In the genomic region with DNA sequence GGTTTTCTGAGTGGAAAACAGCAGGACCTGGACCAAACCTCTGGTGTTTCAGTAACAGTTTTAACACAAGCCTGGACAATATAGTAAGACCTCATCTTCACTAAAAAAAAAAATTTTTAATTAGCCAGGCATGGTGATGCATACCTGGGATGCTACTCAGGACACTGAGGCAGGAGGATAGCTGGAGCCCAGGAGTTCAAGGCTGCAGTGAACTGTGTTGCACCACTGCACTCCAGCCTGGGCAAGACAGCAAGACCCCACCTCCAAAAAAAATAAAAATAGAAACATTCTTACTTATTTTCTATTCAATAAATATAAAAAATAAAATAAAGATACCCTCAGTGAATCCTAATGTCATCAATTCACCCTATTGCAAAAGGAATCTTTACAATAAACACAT, we compare ENCODE assay signal across 23 cellular contexts. TPM values are rescaled to one million over a fixed set of nuclear protein-coding genes. Genes with fewer than 3 reads are reported as not detected.
DNase-seq lines count a peak whose midpoint lies in the region; ATAC-seq, FAIRE-seq and TF ChIP-seq lines count a peak whose summit lies in the region.
"Had no signal": no experiment of that assay in that cellular context is flagged by ENCODE, and none has a peak within 500 bp of the region (broad histone marks: within the 10 kb centered on the region; RNA-seq: fewer than 3 reads in every experiment).

No MANE protein-coding gene starts in this region.

- DNase-seq in HepG2 (ENCODE audit: low spot score) = no peak
- DNase-seq in right lobe of liver = no peak
- DNase-seq in Karpas-422 = peak; percentile 17
- DNase-seq in NCI-H748 treated with DMSO at 0.1 percent for 48 hours (lab: John Stamatoyannopoulos, UW) = no peak
- DNase-seq: AML-193; CD4-positive, alpha-beta T cell; CD8-positive, alpha-beta memory T cell; COR-L47; DMS 273 treated with DMSO at 0.1 percent for 48 hours; DMS153; DMS53; DMS79; DND-41; EL; GDM1 had no signal

- no peak overlapping the region for H2AFZ ChIP-seq in HepG2 (ENCODE audit: low read length)
- H2AFZ ChIP-seq in Karpas-422 (ENCODE audit: low read length) = no peak overlapping the region

- H3K27ac ChIP-seq in HepG2 (ENCODE audit: extremely low read length, insufficient read depth, low read length) = no peak overlapping the region
- H3K27ac ChIP-seq in right lobe of liver = no peak overlapping the region
- H3K27ac ChIP-seq in Karpas-422 (ENCODE audit: low read length) = no peak overlapping the region
- H3K27ac ChIP-seq: 22Rv1; A549; BLaER1 treated with 17β-estradiol and CSF1 and Interleukin-3, amounts not matched to agents 10 nM and 100 nM; C4-2B had no signal

- TF ChIP-seq CTCF in HepG2 (CRISPR knock-in tag; IDR thresholded peaks at IDR 0.05) (no peak), right lobe of liver (IDR thresholded peaks at IDR 0.05) (no peak)

- H3K79me2 ChIP-seq in HepG2 (ENCODE audit: insufficient read depth, low read length) (no peaks in the 10 kb centered on the region), Karpas-422 (ENCODE audit: low read length) (no peaks in the 10 kb centered on the region)

- H3K4me1 ChIP-seq in HepG2 (ENCODE audit: insufficient read depth, low read length) (no peaks in the 10 kb centered on the region), right lobe of liver (no peaks in the 10 kb centered on the region), Karpas-422 (ENCODE audit: low read length) (no peaks in the 10 kb centered on the region)
- H3K4me1 ChIP-seq: A549; BLaER1 treated with 17β-estradiol and CSF1 and Interleukin-3, amounts not matched to agents 10 nM and 100 nM had no signal

- no peak for TF ChIP-seq EP300 in HepG2 (IDR thresholded peaks at IDR 0.05; ENCODE audit: low read depth in 2 of 2, low read length in 2 of 2)
- no peak for TF ChIP-seq EP300 in HepG2 (CRISPR knock-in tag; IDR thresholded peaks at IDR 0.05; ENCODE audit: borderline replicate concordance)

- FAIRE-seq in HepG2 (lab: Jason Lieb, UNC) = no peak
- FAIRE-seq: A549, GM12878, GM12892, GM18507 had no signal

- POLR2A ChIA-PET in HepG2 (lab: Yijun Ruan, JAX) = no interaction called here

- no TSS peak for BruUV-seq in HepG2 (replicated peaks; lab: Mats Ljungman, UMichigan)

- in situ Hi-C loops in HepG2 (cut with HindIII; ENCODE audit: extremely low pct_ligation_motif_present, low pct_unique_long_range_greater_than_20kb) = no loop called here

- no peaks in the 10 kb centered on the region for H3K9me2 ChIP-seq in Karpas-422 (replicated peaks; ENCODE audit: insufficient read depth, low read length)

- H3K36me3 ChIP-seq in HepG2 (replicated peaks in 1 of 2; ENCODE audit: control insufficient read depth in 1 of 2, insufficient read depth in 2 of 2, low read length in 2 of 2) (no peaks in the 10 kb centered on the region), right lobe of liver (no peaks in the 10 kb centered on the region), Karpas-422 (ENCODE audit: insufficient read depth, low read length) (no peaks in the 10 kb centered on the region)

- intact Hi-C loops in HepG2 (cut with micrococcal nuclease; ENCODE audit: unreplicated experiment) (no loop called here), right lobe of liver (cut with DNase I) (no loop called here)

- H3K4me3 ChIP-seq in HepG2 (replicated peaks in 1 of 3; ENCODE audit: insufficient read depth in 1 of 3, low read depth in 2 of 3, low read length in 3 of 3) = no peak overlapping the region
- H3K4me3 ChIP-seq in right lobe of liver = no peak overlapping the region
- no peak overlapping the region for H3K4me3 ChIP-seq in Karpas-422 (ENCODE audit: low read length)
- H3K4me3 ChIP-seq: A549; BLaER1 treated with 17β-estradiol and CSF1 and Interleukin-3, amounts not matched to agents 10 nM and 100 nM; GM12878 had no signal

- H3K9me3 ChIP-seq in HepG2 (ENCODE audit: low read length) (no peaks in the 10 kb centered on the region), right lobe of liver (no peaks in the 10 kb centered on the region), Karpas-422 (ENCODE audit: low read length) (no peaks in the 10 kb centered on the region)
- H3K9me3 ChIP-seq: A549 had no signal

- CTCF ChIA-PET in HepG2 (lab: Yijun Ruan, JAX; ENCODE audit: low intra/inter-chr PET ratio, low total read pairs) = no interaction called here

- ATAC-seq in HepG2 (no peak), right lobe of liver (no peak), HG02870 (IDR thresholded peaks at IDR 0.05; ENCODE audit: unreplicated experiment) (no peak)
- ATAC-seq: A549, GM12878 had no signal

- H4K20me1 ChIP-seq in HepG2 (ENCODE audit: insufficient read depth, low read length) (no peaks in the 10 kb centered on the region), Karpas-422 (ENCODE audit: insufficient read depth, low read depth, low read length) (no peaks in the 10 kb centered on the region)
- H4K20me1 ChIP-seq: BLaER1 treated with 17β-estradiol and CSF1 and Interleukin-3, amounts not matched to agents 10 nM and 100 nM had no signal

- H3K9ac ChIP-seq in HepG2 (ENCODE audit: insufficient read depth, low read depth, low read length) = no peak overlapping the region
- H3K9ac ChIP-seq in Karpas-422 (ENCODE audit: low read length) = no peak overlapping the region
- H3K9ac ChIP-seq: BLaER1 treated with 17β-estradiol and CSF1 and Interleukin-3, amounts not matched to agents 10 nM and 100 nM had no signal

- TF ChIP-seq POLR2A in HepG2 (IDR thresholded peaks at IDR 0.05; ENCODE audit: insufficient read depth in 1 of 2, low read depth in 2 of 2, low read length in 2 of 2) (no peak), right lobe of liver (IDR thresholded peaks at IDR 0.05) (no peak)

- H3K4me2 ChIP-seq in HepG2 (ENCODE audit: low read depth, low read length) = no peak overlapping the region
- no peak overlapping the region for H3K4me2 ChIP-seq in Karpas-422 (ENCODE audit: low read depth, low read length, poor library complexity, severe bottlenecking)
- H3K4me2 ChIP-seq: A549; BLaER1 treated with 17β-estradiol and CSF1 and Interleukin-3, amounts not matched to agents 10 nM and 100 nM had no signal

- H3K27me3 ChIP-seq in HepG2 (ENCODE audit: control insufficient read depth in 1 of 2, insufficient read depth in 2 of 2, low read length in 2 of 2) (no peaks in the 10 kb centered on the region), right lobe of liver (no peaks in the 10 kb centered on the region), Karpas-422 (ENCODE audit: low read length) (no peaks in the 10 kb centered on the region)
- H3K27me3 ChIP-seq: BLaER1 treated with 17β-estradiol and CSF1 and Interleukin-3, amounts not matched to agents 10 nM and 100 nM had no signal

- TF ChIP-seq RAD21 in HepG2 (CRISPR knock-in tag; IDR thresholded peaks at IDR 0.05) = no peak

TF ChIP-seq in HepG2, 621 proteins besides CTCF, POLR2A, EP300 and RAD21:
- TF ChIP-seq NFE2 (CRISPR knock-in tag; IDR thresholded peaks at IDR 0.05) = no peak
- peak; percentile 40; the same call in 1 of the 2 replicates for TF ChIP-seq ZNF121 (CRISPR knock-in tag; IDR thresholded peaks at IDR 0.05)

RNA-seq across cellular contexts. Expression of a gene that starts 21.5 kb away (rescaled TPM):
- total RNA-seq in HepG2 (2016; rRNA removed; fragmentation: Illumina TruSeq; extraction: Trizol) (9.0 and 11.8 TPM in 2 replicates), right lobe of liver (1 to 10 TPM; 2.8 to 5.6 (median 4.9) TPM)
- total RNA-seq in HepG2 (2016; cell fraction: cytosol; rRNA removed; fragmentation: Illumina TruSeq; extraction: Trizol; ENCODE audit: low read depth) = 8.1 and 9.0 TPM in 2 replicates
- total RNA-seq in HepG2 (2016; cell fraction: insoluble cytoplasmic fraction; rRNA removed; fragmentation: Illumina TruSeq; extraction: Trizol) = 10.5 and 11.3 TPM in 2 replicates
- 10.1 and 11.3 TPM in 2 replicates for total RNA-seq in HepG2 (2016; cell fraction: membrane; rRNA removed; fragmentation: Illumina TruSeq; extraction: Trizol)
- 30.1 and 34.2 TPM in 2 replicates for total RNA-seq in HepG2 (2016; cell fraction: nucleus; rRNA removed; fragmentation: Illumina TruSeq; extraction: Trizol)
- 4.8 and 6.7 TPM in 2 replicates for polyA plus RNA-seq in HepG2 (2011; rRNA removed)
- 3.2 and 4.8 TPM in 2 replicates for polyA plus RNA-seq in HepG2 (2011; cell fraction: cytosol; rRNA removed)
- 3.9 and 4.0 TPM in 2 replicates for polyA plus RNA-seq in HepG2 (2011; cell fraction: nucleus; rRNA removed)
- 5.1 and 6.6 TPM in 2 replicates for polyA plus RNA-seq in HepG2 (2012)
- 3.7 and 4.0 TPM in 2 replicates for polyA plus RNA-seq in HepG2 (2016; cell fraction: cytosol; fragmentation: Illumina TruSeq; extraction: Trizol; ENCODE audit: low read depth)
- polyA plus RNA-seq in HepG2 (2016; cell fraction: insoluble cytoplasmic fraction; fragmentation: Illumina TruSeq; extraction: Trizol; ENCODE audit: low read depth) = 5.0 and 5.8 TPM in 2 replicates
- 5.0 TPM in 2 replicates for polyA plus RNA-seq in HepG2 (2016; cell fraction: membrane; fragmentation: Illumina TruSeq; extraction: Trizol; ENCODE audit: low read depth)
- polyA plus RNA-seq in HepG2 (2016; cell fraction: nucleus; fragmentation: Illumina TruSeq; extraction: Trizol; ENCODE audit: insufficient read depth, low read depth) = 4.6 and 4.8 TPM in 2 replicates
- polyA minus RNA-seq in HepG2 (2011; rRNA and poly(A)+ RNA removed; ENCODE audit: low replicate concordance) = 11.5 and 14.4 TPM in 2 replicates
- polyA minus RNA-seq in HepG2 (2011; cell fraction: cytosol; rRNA and poly(A)+ RNA removed) = 2.4 and 2.8 TPM in 2 replicates
- polyA minus RNA-seq in HepG2 (2011; cell fraction: nucleus; rRNA and poly(A)+ RNA removed) = 34.6 and 36.6 TPM in 2 replicates
- total RNA-seq in Karpas-422 (2014; rRNA removed; shearing (Covaris generic); ENCODE audit: low replicate concordance) = 8.8 and 24.7 TPM in 2 replicates
